Comparison of ENCODE assay signal across 19 cellular contexts in genomic region chr6:158765509-158766068, GRCh38. TPM values are rescaled to one million over a fixed set of nuclear protein-coding genes. Genes with fewer than 3 reads are reported as not detected.
DNase-seq lines count a peak whose midpoint lies in the region; ATAC-seq and TF ChIP-seq lines count a peak whose summit lies in the region.
"Had no signal": no experiment of that assay in that cellular context is flagged by ENCODE, and none has a peak within 500 bp of the region (broad histone marks: within the 10 kb centered on the region; RNA-seq: fewer than 3 reads in every experiment).

No MANE protein-coding gene starts in this region.

- no peaks in the 10 kb centered on the region for H3K9me3 Mint-ChIP-seq in activated T-cell treated with anti-CD3 and anti-CD28 coated beads, Interleukin-2, amount 50 U/mL, for 24 hours
- H3K9me3 Mint-ChIP-seq in IgD-negative memory B cell: peaks cover 0 to 8% (median 0%) of the 10 kb centered on the region in 3 donors
- H3K9me3 Mint-ChIP-seq in activated naive CD8-positive, alpha-beta T cell treated with anti-CD3 and anti-CD28 coated beads, Interleukin-2, amount 10 ng/mL, durations not matched to agents 7 days and 5 days: no peaks in the 10 kb centered on the region
- H3K9me3 Mint-ChIP-seq: dendritic cell treated with granulocyte-macrophage colony-stimulating factor and Interleukin-4, amounts not matched to agents 40 ng/mL and 50 ng/mL, for 4 days; natural killer cell had no signal

- no peak for TF ChIP-seq POLR2A in sigmoid colon (IDR thresholded peaks at IDR 0.05)

- intact Hi-C loops in sigmoid colon (cut with DNase I): no loop called here

- TF ChIP-seq CTCF in sigmoid colon (IDR thresholded peaks at IDR 0.05): no peak

- no peak overlapping the region for H3K27ac ChIP-seq in sigmoid colon
- H3K27ac ChIP-seq: VCaP had no signal

- H3K9me3 ChIP-seq in sigmoid colon: no peaks in the 10 kb centered on the region

- no peak overlapping the region for H3K4me3 ChIP-seq in sigmoid colon

- H3K4me3 Mint-ChIP-seq in activated T-cell treated with anti-CD3 and anti-CD28 coated beads, Interleukin-2, amount 50 U/mL, for 24 hours: no peak overlapping the region
- peak overlapping the region in 2 of 4 donors; percentile 58 to 77 for H3K4me3 Mint-ChIP-seq in IgD-negative memory B cell
- no peak overlapping the region for H3K4me3 Mint-ChIP-seq in activated naive CD8-positive, alpha-beta T cell treated with anti-CD3 and anti-CD28 coated beads, Interleukin-2, amount 10 ng/mL, durations not matched to agents 7 days and 5 days
- H3K4me3 Mint-ChIP-seq: dendritic cell treated with granulocyte-macrophage colony-stimulating factor and Interleukin-4, amounts not matched to agents 40 ng/mL and 50 ng/mL, for 4 days; memory B cell; natural killer cell had no signal

- DNase-seq in activated T-cell treated with anti-CD3 and anti-CD28 coated beads, Interleukin-2, amount 50 U/mL, for 24 hours: no peak
- no peak for DNase-seq in activated T-cell treated with anti-CD3 and anti-CD28 coated beads, Interleukin-2, amount 50 U/mL, for 48 hours
- DNase-seq in activated naive CD8-positive, alpha-beta T cell treated with anti-CD3 and anti-CD28 coated beads, Interleukin-2, amount 10 ng/mL, durations not matched to agents 7 days and 5 days: no peak
- peak; percentile 21 for DNase-seq in sigmoid colon
- DNase-seq in GM19238 (ENCODE audit: insufficient read length, low spot score): no peak
- DNase-seq: activated gamma-delta T cell; foreskin melanocyte; Kasumi-1; natural killer cell; NCI-H1092 treated with DMSO at 0.1 percent for 48 hours; NCI-H2227 treated with DMSO at 0.1 percent for 48 hours; stimulated activated CD4-positive, alpha-beta T cell treated with anti-CD3 and anti-CD28 coated beads, Interleukin-2, amount 100 ng/mL, for 48 hours; substantia nigra had no signal

- peak overlapping the region; percentile 85 for H3K27ac Mint-ChIP-seq in activated T-cell treated with anti-CD3 and anti-CD28 coated beads, Interleukin-2, amount 50 U/mL, for 24 hours
- H3K27ac Mint-ChIP-seq in IgD-negative memory B cell: peak overlapping the region; percentile 73 to 99 (median 99)
- peak overlapping the region; percentile 23 for H3K27ac Mint-ChIP-seq in activated naive CD8-positive, alpha-beta T cell treated with anti-CD3 and anti-CD28 coated beads, Interleukin-2, amount 10 ng/mL, durations not matched to agents 7 days and 5 days
- H3K27ac Mint-ChIP-seq: dendritic cell treated with granulocyte-macrophage colony-stimulating factor and Interleukin-4, amounts not matched to agents 40 ng/mL and 50 ng/mL, for 4 days had no signal

- WGBS in sigmoid colon, 2 donors: 81 to 88% methylated on average over 13 of the region's 13 CpGs

- no peak for TF ChIP-seq EP300 in sigmoid colon (IDR thresholded peaks at IDR 0.05)

- H3K4me1 Mint-ChIP-seq in activated T-cell treated with anti-CD3 and anti-CD28 coated beads, Interleukin-2, amount 50 U/mL, for 24 hours (ENCODE audit: low read depth): peaks cover 9% of the 10 kb centered on the region
- H3K4me1 Mint-ChIP-seq in IgD-negative memory B cell: peaks cover 2 to 24% (median 6%) of the 10 kb centered on the region in 3 donors
- peaks cover 1% of the 10 kb centered on the region for H3K4me1 Mint-ChIP-seq in activated naive CD8-positive, alpha-beta T cell treated with anti-CD3 and anti-CD28 coated beads, Interleukin-2, amount 10 ng/mL, durations not matched to agents 7 days and 5 days

- H3K4me1 ChIP-seq in sigmoid colon: no peaks in the 10 kb centered on the region

- H3K27me3 Mint-ChIP-seq in activated T-cell treated with anti-CD3 and anti-CD28 coated beads, Interleukin-2, amount 50 U/mL, for 24 hours: no peaks in the 10 kb centered on the region
- no peaks in the 10 kb centered on the region for H3K27me3 Mint-ChIP-seq in IgD-negative memory B cell
- H3K27me3 Mint-ChIP-seq in activated naive CD8-positive, alpha-beta T cell treated with anti-CD3 and anti-CD28 coated beads, Interleukin-2, amount 10 ng/mL, durations not matched to agents 7 days and 5 days: no peaks in the 10 kb centered on the region
- H3K27me3 Mint-ChIP-seq: dendritic cell treated with granulocyte-macrophage colony-stimulating factor and Interleukin-4, amounts not matched to agents 40 ng/mL and 50 ng/mL, for 4 days; memory B cell had no signal

- no peak for ATAC-seq in activated naive CD8-positive, alpha-beta T cell treated with anti-CD3 and anti-CD28 coated beads, Interleukin-2, amount 10 ng/mL, durations not matched to agents 7 days and 5 days (ENCODE audit: low read depth)
- ATAC-seq in GM21390 (IDR thresholded peaks at IDR 0.05; ENCODE audit: unreplicated experiment): no peak
- no peak for ATAC-seq in HG03342 (IDR thresholded peaks at IDR 0.05; ENCODE audit: unreplicated experiment)
- ATAC-seq: natural killer cell had no signal

- peaks cover 98% of the 10 kb centered on the region for H3K36me3 Mint-ChIP-seq in activated T-cell treated with anti-CD3 and anti-CD28 coated beads, Interleukin-2, amount 50 U/mL, for 24 hours (ENCODE audit: low read depth)
- peaks cover 22% of the 10 kb centered on the region for H3K36me3 Mint-ChIP-seq in IgD-negative memory B cell
- peaks cover 27% of the 10 kb centered on the region for H3K36me3 Mint-ChIP-seq in activated naive CD8-positive, alpha-beta T cell treated with anti-CD3 and anti-CD28 coated beads, Interleukin-2, amount 10 ng/mL, durations not matched to agents 7 days and 5 days

- no peaks in the 10 kb centered on the region for H3K27me3 ChIP-seq in sigmoid colon

- H3K36me3 ChIP-seq in sigmoid colon: peaks cover 15 to 85% (median 55%) of the 10 kb centered on the region in 4 donors

- POLR2A ChIA-PET in activated naive CD8-positive, alpha-beta T cell treated with anti-CD3 and anti-CD28 coated beads, Interleukin-2, amount 10 ng/mL, durations not matched to agents 7 days and 5 days (lab: Charles Lee): no interaction called here

RNA-seq across cellular contexts. Expression of gene EZR, which starts 53.6 kb away (rescaled TPM):
- polyA plus RNA-seq in IgD-negative memory B cell (588 TPM), sigmoid colon (100 to 1,000 TPM; 214 to 333 (median 262) TPM)
- total RNA-seq in activated naive CD8-positive, alpha-beta T cell treated with anti-CD3 and anti-CD28 coated beads, Interleukin-2, amount 10 ng/mL, durations not matched to agents 7 days and 5 days: 100 to 1,000 TPM; 235 to 257 TPM
- total RNA-seq in sigmoid colon: 10 to 100 TPM; 33.5 to 46.0 (median 38.3) TPM

Comparison
In these comparisons a context has a peak if more than half of its experiments do, and no peak if none do; other contexts are left out.
1. H3K27ac Mint-ChIP-seq: peak in every context shown above with its lines; median percentile 99 in IgD-negative memory B cell; 85 in activated T-cell treated with anti-CD3 and anti-CD28 coated beads, Interleukin-2, amount 50 U/mL, for 24 hours; 23 in activated naive CD8-positive, alpha-beta T cell treated with anti-CD3 and anti-CD28 coated beads, Interleukin-2, amount 10 ng/mL, durations not matched to agents 7 days and 5 days.
2. RNA of gene EZR, which starts 53.6 kb away (total RNA-seq): 235 to 257 TPM in activated naive CD8-positive, alpha-beta T cell treated with anti-CD3 and anti-CD28 coated beads, Interleukin-2, amount 10 ng/mL, durations not matched to agents 7 days and 5 days; 33.5 to 46.0 TPM in sigmoid colon; every median in the first group is over 4 times any median in the second.